27 cellular contexts compared by ENCODE assay signal in the genomic region with DNA sequence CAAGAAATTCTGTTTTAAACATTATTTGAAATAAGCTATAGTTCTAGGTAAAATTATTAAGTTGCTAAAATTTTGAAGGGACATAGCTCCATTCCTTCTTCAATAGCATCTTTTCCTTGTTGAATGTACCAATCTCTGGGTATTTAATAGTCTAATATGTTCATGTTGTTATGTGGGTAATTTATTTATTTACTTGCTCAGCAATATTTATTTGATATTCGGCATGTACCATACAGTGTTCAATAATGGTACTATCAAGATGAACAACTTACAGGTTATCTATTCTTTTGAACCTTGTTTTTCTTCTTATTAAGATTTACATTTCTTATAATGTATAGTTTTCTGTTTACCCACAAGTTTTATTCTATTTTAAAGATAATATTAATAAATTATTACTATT.
DNase-seq lines count a peak whose midpoint lies in the region; ATAC-seq, FAIRE-seq and TF ChIP-seq lines count a peak whose summit lies in the region.
"Had no signal": no experiment of that assay in that cellular context is flagged by ENCODE, and none has a peak within 500 bp of the region (broad histone marks: within the 10 kb centered on the region; RNA-seq: fewer than 3 reads in every experiment).

No MANE protein-coding gene starts in this region.

- H3K27ac Mint-ChIP-seq in natural killer cell treated with Interleukin-12 subunit alpha and Interleukin-12 subunit beta and Interleukin-15 and Interleukin-18, amount 100 ng/mL, for 72 hours, result no peak overlapping the region
- H3K27ac Mint-ChIP-seq in MCF 10A (ENCODE audit: low read depth, unreplicated experiment), result no peak overlapping the region
- H3K27ac Mint-ChIP-seq: CD14-positive monocyte; CD4-positive, alpha-beta memory T cell; CD4-positive, CD25-positive, alpha-beta regulatory T cell; CD8-positive, alpha-beta memory T cell had no signal

- no peak overlapping the region for H3K14ac ChIP-seq in IMR-90 (replicated peaks; ENCODE audit: low read depth, low read length)

- H3K27me3 Mint-ChIP-seq in natural killer cell treated with Interleukin-12 subunit alpha and Interleukin-12 subunit beta and Interleukin-15 and Interleukin-18, amount 100 ng/mL, for 72 hours, result no peaks in the 10 kb centered on the region
- no peaks in the 10 kb centered on the region for H3K27me3 Mint-ChIP-seq in MCF 10A (ENCODE audit: insufficient read depth, unreplicated experiment)
- H3K27me3 Mint-ChIP-seq: CD4-positive, alpha-beta memory T cell; CD4-positive, CD25-positive, alpha-beta regulatory T cell; CD8-positive, alpha-beta memory T cell had no signal

- in situ Hi-C loops in HepG2 (cut with HindIII; ENCODE audit: extremely low pct_ligation_motif_present, low pct_unique_long_range_greater_than_20kb), result no loop called here
- in situ Hi-C loops in IMR-90 (cut with MboI; ENCODE audit: low sequenced_read_pairs), result no loop called here

- no peaks in the 10 kb centered on the region for H3K9me1 ChIP-seq in IMR-90 (ENCODE audit: insufficient read depth, low read length)

- H3K4me2 ChIP-seq in HepG2 (ENCODE audit: low read depth, low read length), result no peak overlapping the region
- H3K4me2 ChIP-seq in IMR-90 (ENCODE audit: low read depth, low read length), result no peak overlapping the region
- H3K4me2 ChIP-seq: BLaER1 had no signal

- DNase-seq in HepG2 (ENCODE audit: low spot score) (no peak), right lobe of liver (no peak), IMR-90 (no peak), frontal cortex (ENCODE audit: low spot score in 2 of 2) (no peak), pancreas (no peak), prostate gland (ENCODE audit: low spot score) (no peak), MCF 10A (ENCODE audit: unreplicated experiment) (no peak)
- no peak for DNase-seq in natural killer cell treated with Interleukin-12 subunit alpha and Interleukin-12 subunit beta and Interleukin-15 and Interleukin-18, amount 100 ng/mL, for 72 hours (ENCODE audit: low spot score)
- DNase-seq: ACHN; BE2C; C1 segment of cervical spinal cord; CD4-positive, alpha-beta memory T cell; CD4-positive, CD25-positive, alpha-beta regulatory T cell; CD8-positive, alpha-beta memory T cell; COR-L47; DMS 273 treated with DMSO at 0.1 percent for 48 hours; DMS153; DMS53; DMS79; DND-41; EL; GF-D8 had no signal

- dilution Hi-C loops in IMR-90 (cut with HindIII; ENCODE audit: low sequenced_read_pairs, unreplicated experiment), result no loop called here

- TF ChIP-seq EP300 in HepG2 (IDR thresholded peaks at IDR 0.05; ENCODE audit: low read depth in 2 of 2, low read length in 2 of 2) (no peak), HepG2 (CRISPR knock-in tag; IDR thresholded peaks at IDR 0.05; ENCODE audit: borderline replicate concordance) (no peak)

- H2BK15ac ChIP-seq in IMR-90 (ENCODE audit: low read depth, low read length), result no peak overlapping the region

- WGBS in HepG2 (ENCODE audit: low lambda C conversion rate), result 82% methylated on average over 1 of the region's 1 CpG
- WGBS in right lobe of liver (ENCODE audit: insufficient coverage, low coverage, low lambda C conversion rate, missing lambda C conversion rate), result 65% methylated on average over 1 of the region's 1 CpG
- WGBS in IMR-90 (ENCODE audit: extremely low coverage in 2 of 2, insufficient read length in 1 of 2), 2 experiments, result no CpG with 5 or more reads among the region's 1 CpG
- 70 to 74% methylated on average over 1 of the region's 1 CpG for WGBS in pancreas, 2 donors
- WGBS in prostate gland, result 97% methylated on average over 1 of the region's 1 CpG

- H3K9ac ChIP-seq in HepG2 (ENCODE audit: insufficient read depth, low read depth, low read length), result no peak overlapping the region
- no peak overlapping the region for H3K9ac ChIP-seq in IMR-90 (ENCODE audit: low read depth, low read length)
- H3K9ac ChIP-seq: BLaER1 had no signal

- FAIRE-seq in HepG2 (lab: Jason Lieb, UNC), result no peak
- peak; percentile 19 for FAIRE-seq in frontal cortex (lab: Jason Lieb, UNC)
- FAIRE-seq in pancreas (lab: Jason Lieb, UNC), result peak; percentile 5
- FAIRE-seq: GM12891, GM19239 had no signal

- H3K4me1 ChIP-seq in HepG2 (ENCODE audit: insufficient read depth, low read length), result no peaks in the 10 kb centered on the region
- H3K4me1 ChIP-seq in right lobe of liver, result no peaks in the 10 kb centered on the region
- H3K4me1 ChIP-seq in IMR-90 (ENCODE audit: control insufficient read depth, insufficient read depth, low read length), result no peaks in the 10 kb centered on the region
- no peaks in the 10 kb centered on the region for H3K4me1 ChIP-seq in pancreas
- H3K4me1 ChIP-seq in prostate gland (replicated peaks), result no peaks in the 10 kb centered on the region
- H3K4me1 ChIP-seq: BE2C, BLaER1 had no signal

- H4K20me1 ChIP-seq in HepG2 (ENCODE audit: insufficient read depth, low read length), result no peaks in the 10 kb centered on the region
- no peaks in the 10 kb centered on the region for H4K20me1 ChIP-seq in IMR-90 (ENCODE audit: insufficient read depth, low read length)
- H4K20me1 ChIP-seq: BLaER1 had no signal

- H3K23ac ChIP-seq in IMR-90 (ENCODE audit: low read depth, low read length), result no peak overlapping the region

- H2AFZ ChIP-seq in HepG2 (ENCODE audit: low read length), result no peak overlapping the region
- H2AFZ ChIP-seq in IMR-90 (replicated peaks; ENCODE audit: low read length, poor library complexity), result no peak overlapping the region

- ATAC-seq in HepG2 (no peak), right lobe of liver (no peak), IMR-90 (ENCODE audit: low read depth) (no peak), pancreas (no peak)
- ATAC-seq in natural killer cell treated with Interleukin-12 subunit alpha and Interleukin-12 subunit beta and Interleukin-15 and Interleukin-18, amount 100 ng/mL, for 72 hours, result no peak

- no peaks in the 10 kb centered on the region for H3K79me1 ChIP-seq in IMR-90 (ENCODE audit: low read depth in 1 of 2, low read length in 2 of 2)

- TF ChIP-seq CTCF in HepG2 (CRISPR knock-in tag; IDR thresholded peaks at IDR 0.05) (no peak), right lobe of liver (IDR thresholded peaks at IDR 0.05) (no peak), IMR-90 (conservative IDR thresholded peaks at IDR 0.05; ENCODE audit: low read depth, low read length) (no peak), pancreas (IDR thresholded peaks at IDR 0.05) (no peak), prostate gland (IDR thresholded peaks at IDR 0.05) (no peak), MCF 10A (IDR thresholded peaks at IDR 0.05; ENCODE audit: unreplicated experiment) (no peak)

- H3K9me3 ChIP-seq in HepG2 (ENCODE audit: low read length), result no peaks in the 10 kb centered on the region
- H3K9me3 ChIP-seq in right lobe of liver, result peaks cover 0 to 3% (median 0%) of the 10 kb centered on the region in 4 donors
- H3K9me3 ChIP-seq in IMR-90 (ENCODE audit: control insufficient read depth, insufficient read depth, low read length), result no peaks in the 10 kb centered on the region
- no peaks in the 10 kb centered on the region for H3K9me3 ChIP-seq in pancreas
- no peaks in the 10 kb centered on the region for H3K9me3 ChIP-seq in prostate gland
- H3K9me3 ChIP-seq: BE2C, BLaER1 had no signal

- no peaks in the 10 kb centered on the region for H3K79me2 ChIP-seq in HepG2 (ENCODE audit: insufficient read depth, low read length)

- no peak overlapping the region for H4K8ac ChIP-seq in IMR-90 (ENCODE audit: low read depth in 2 of 2, low read length in 2 of 2)

- peaks cover 9% of the 10 kb centered on the region for H3K9me3 Mint-ChIP-seq in natural killer cell treated with Interleukin-12 subunit alpha and Interleukin-12 subunit beta and Interleukin-15 and Interleukin-18, amount 100 ng/mL, for 72 hours
- H3K9me3 Mint-ChIP-seq in MCF 10A (ENCODE audit: unreplicated experiment), result peaks cover 13% of the 10 kb centered on the region

- no peak overlapping the region for H2BK20ac ChIP-seq in IMR-90 (ENCODE audit: low read depth, low read length)

- no peak overlapping the region for H2AK5ac ChIP-seq in IMR-90 (ENCODE audit: low read depth, low read length)

- TF ChIP-seq RAD21 in HepG2 (CRISPR knock-in tag; IDR thresholded peaks at IDR 0.05), result no peak
- no peak for TF ChIP-seq RAD21 in IMR-90 (IDR thresholded peaks at IDR 0.05; ENCODE audit: low read length)

- H3K4ac ChIP-seq in IMR-90 (ENCODE audit: low read depth, low read length), result no peak overlapping the region

- H4K91ac ChIP-seq in IMR-90 (ENCODE audit: insufficient read depth, low read depth, low read length), result no peak overlapping the region

- no peak overlapping the region for H3K27ac ChIP-seq in HepG2 (ENCODE audit: extremely low read length, insufficient read depth, low read length)
- no peak overlapping the region for H3K27ac ChIP-seq in right lobe of liver
- H3K27ac ChIP-seq in IMR-90 (ENCODE audit: insufficient read depth, low read length), result no peak overlapping the region
- H3K27ac ChIP-seq in pancreas, result no peak overlapping the region
- no peak overlapping the region for H3K27ac ChIP-seq in prostate gland
- H3K27ac ChIP-seq: 22Rv1, BLaER1 had no signal

- H2BK120ac ChIP-seq in IMR-90 (ENCODE audit: low read depth, low read length), result no peak overlapping the region

- no peaks in the 10 kb centered on the region for H3K36me3 ChIP-seq in HepG2 (replicated peaks in 1 of 2; ENCODE audit: control insufficient read depth in 1 of 2, insufficient read depth in 2 of 2, low read length in 2 of 2)
- H3K36me3 ChIP-seq in right lobe of liver, result no peaks in the 10 kb centered on the region
- no peaks in the 10 kb centered on the region for H3K36me3 ChIP-seq in IMR-90 (ENCODE audit: control insufficient read depth, insufficient read depth, low read length)
- no peaks in the 10 kb centered on the region for H3K36me3 ChIP-seq in pancreas
- no peaks in the 10 kb centered on the region for H3K36me3 ChIP-seq in prostate gland
- H3K36me3 ChIP-seq: BE2C, BLaER1 had no signal

- no peak overlapping the region for H2BK5ac ChIP-seq in IMR-90 (ENCODE audit: low read depth, low read length, poor library complexity, severe bottlenecking)

- H3K4me1 Mint-ChIP-seq in natural killer cell treated with Interleukin-12 subunit alpha and Interleukin-12 subunit beta and Interleukin-15 and Interleukin-18, amount 100 ng/mL, for 72 hours (ENCODE audit: low read depth in 2 of 2), result no peaks in the 10 kb centered on the region
- H3K4me1 Mint-ChIP-seq in MCF 10A (ENCODE audit: insufficient read depth, unreplicated experiment), result no peaks in the 10 kb centered on the region
- H3K4me1 Mint-ChIP-seq: CD14-positive monocyte; CD4-positive, alpha-beta memory T cell; CD4-positive, CD25-positive, alpha-beta regulatory T cell; CD8-positive, alpha-beta memory T cell had no signal

- no peak overlapping the region for H3K56ac ChIP-seq in IMR-90 (ENCODE audit: extremely low read depth, insufficient read depth, low read length)

- no peak overlapping the region for H3K4me3 Mint-ChIP-seq in natural killer cell treated with Interleukin-12 subunit alpha and Interleukin-12 subunit beta and Interleukin-15 and Interleukin-18, amount 100 ng/mL, for 72 hours
- no peak overlapping the region for H3K4me3 Mint-ChIP-seq in MCF 10A (ENCODE audit: unreplicated experiment)
- H3K4me3 Mint-ChIP-seq: CD14-positive monocyte; CD4-positive, alpha-beta memory T cell; CD4-positive, CD25-positive, alpha-beta regulatory T cell; CD8-positive, alpha-beta memory T cell had no signal

- H3K18ac ChIP-seq in IMR-90 (ENCODE audit: low read depth, low read length), result no peak overlapping the region

- peaks cover 14% of the 10 kb centered on the region for H3K36me3 Mint-ChIP-seq in natural killer cell treated with Interleukin-12 subunit alpha and Interleukin-12 subunit beta and Interleukin-15 and Interleukin-18, amount 100 ng/mL, for 72 hours
- no peaks in the 10 kb centered on the region for H3K36me3 Mint-ChIP-seq in MCF 10A (ENCODE audit: insufficient read depth, unreplicated experiment)
- H3K36me3 Mint-ChIP-seq: CD14-positive monocyte; CD4-positive, alpha-beta memory T cell; CD8-positive, alpha-beta memory T cell had no signal

- H2AK9ac ChIP-seq in IMR-90 (replicated peaks; ENCODE audit: low read depth, low read length, poor library complexity), result no peak overlapping the region

- BruUV-seq in HepG2 (replicated peaks; lab: Mats Ljungman, UMichigan) (no TSS peak), IMR-90 (replicated peaks; lab: Mats Ljungman, UMichigan) (no TSS peak), MCF 10A (replicated peaks; lab: Mats Ljungman, UMichigan) (no TSS peak)

- intact Hi-C loops in HepG2 (cut with micrococcal nuclease; ENCODE audit: unreplicated experiment) (no loop called here), right lobe of liver (cut with DNase I) (no loop called here), IMR-90 (cut with micrococcal nuclease) (no loop called here), pancreas (cut with DNase I) (no loop called here), prostate gland (cut with DNase I) (no loop called here), MCF 10A (cut with micrococcal nuclease) (no loop called here)

- TF ChIP-seq POLR2A in HepG2 (IDR thresholded peaks at IDR 0.05; ENCODE audit: insufficient read depth in 1 of 2, low read depth in 2 of 2, low read length in 2 of 2), result no peak
- TF ChIP-seq POLR2A in right lobe of liver (IDR thresholded peaks at IDR 0.05), result no peak
- TF ChIP-seq POLR2A in IMR-90 (IDR thresholded peaks at IDR 0.05; ENCODE audit: low read depth, low read length), result no peak
- no peak for TF ChIP-seq POLR2A in prostate gland (IDR thresholded peaks at IDR 0.05)

- no peak overlapping the region for H3K4me3 ChIP-seq in HepG2 (replicated peaks in 1 of 3; ENCODE audit: insufficient read depth in 1 of 3, low read depth in 2 of 3, low read length in 3 of 3)
- H3K4me3 ChIP-seq in right lobe of liver, result no peak overlapping the region
- no peak overlapping the region for H3K4me3 ChIP-seq in IMR-90 (ENCODE audit: insufficient read depth, low read depth, low read length)
- H3K4me3 ChIP-seq in pancreas, result no peak overlapping the region
- H3K4me3 ChIP-seq in prostate gland, result no peak overlapping the region
- H3K4me3 ChIP-seq: BLaER1 had no signal

- no peak overlapping the region for H4K5ac ChIP-seq in IMR-90 (ENCODE audit: low read depth, low read length)

- POLR2A ChIA-PET in HepG2 (lab: Yijun Ruan, JAX), result no interaction called here
- POLR2A ChIA-PET in IMR-90 (lab: Charles Lee; ENCODE audit: unreplicated experiment), result interaction anchor here (0.6 kb wide), 1 partner anchor 12 kb away, joined by 5 read pairs; no protein-coding TSS in a partner anchor
- POLR2A ChIA-PET in MCF 10A (lab: Yijun Ruan, JAX), result no interaction called here

- H3K27me3 ChIP-seq in HepG2 (ENCODE audit: control insufficient read depth in 1 of 2, insufficient read depth in 2 of 2, low read length in 2 of 2) (no peaks in the 10 kb centered on the region), right lobe of liver (no peaks in the 10 kb centered on the region), IMR-90 (ENCODE audit: control insufficient read depth, insufficient read depth, low read length) (no peaks in the 10 kb centered on the region), pancreas (no peaks in the 10 kb centered on the region), prostate gland (replicated peaks; ENCODE audit: insufficient read depth) (no peaks in the 10 kb centered on the region)
- H3K27me3 ChIP-seq: BE2C, BLaER1 had no signal

- CTCF ChIA-PET in HepG2 (lab: Yijun Ruan, JAX; ENCODE audit: low intra/inter-chr PET ratio, low total read pairs), result no interaction called here
- CTCF ChIA-PET in IMR-90 (lab: Yijun Ruan, JAX), result no interaction called here
- CTCF ChIA-PET in MCF 10A (lab: Yijun Ruan, JAX), result no interaction called here
